ENCODE assay signal across 25 cellular contexts in genomic region chr10:95600158-95600557, GRCh38.
"Had no signal": no experiment of that assay in that cellular context is flagged by ENCODE, and none has a peak within 500 bp of the region (broad histone marks: within the 10 kb centered on the region; RNA-seq: fewer than 3 reads in every experiment).

No MANE protein-coding gene starts in this region.

- H3K9me3 ChIP-seq: left ventricle myocardium inferior, lower lobe of right lung, pancreas, spleen, stomach, thoracic aorta, transverse colon had no signal

- H3K4me1 ChIP-seq: lower lobe of right lung, pancreas had no signal

- H3K36me3 ChIP-seq: left ventricle myocardium inferior, thoracic aorta, transverse colon had no signal

- H3K27ac Mint-ChIP-seq: dendritic cell treated with granulocyte-macrophage colony-stimulating factor and Interleukin-4, amounts not matched to agents 40 ng/mL and 50 ng/mL, for 4 days; memory B cell; naive B cell; nephron; progenitor cell of endocrine pancreas had no signal

- ATAC-seq: heart left ventricle, lower lobe of right lung had no signal

- H3K36me3 Mint-ChIP-seq: memory B cell had no signal

- H3K4me3 ChIP-seq: heart left ventricle, left ventricle myocardium inferior, lower lobe of right lung, pancreas, spleen, stomach, thoracic aorta, transverse colon had no signal

- H3K4me3 Mint-ChIP-seq: dendritic cell treated with granulocyte-macrophage colony-stimulating factor and Interleukin-4, amounts not matched to agents 40 ng/mL and 50 ng/mL, for 4 days; memory B cell; naive B cell; nephron had no signal

- FAIRE-seq: colon, endothelial cell of umbilical vein, frontal cortex, pancreas had no signal

- H3K27me3 ChIP-seq: heart left ventricle, pancreas, stomach, transverse colon had no signal

- H3K27ac ChIP-seq: lower lobe of right lung, pancreas, spleen had no signal

- H3K9me3 Mint-ChIP-seq: dendritic cell treated with granulocyte-macrophage colony-stimulating factor and Interleukin-4, amounts not matched to agents 40 ng/mL and 50 ng/mL, for 4 days; memory B cell; naive B cell had no signal

- H3K27me3 Mint-ChIP-seq: dendritic cell treated with granulocyte-macrophage colony-stimulating factor and Interleukin-4, amounts not matched to agents 40 ng/mL and 50 ng/mL, for 4 days; memory B cell; progenitor cell of endocrine pancreas had no signal

- DNase-seq: heart left ventricle; hippocampal formation; islet precursor cell; left ventricle myocardium inferior; lower lobe of right lung; midbrain; naive B cell; occipital lobe; pancreas; retina; spleen; stimulated activated CD4-positive, alpha-beta T cell treated with anti-CD3 and anti-CD28 coated beads, Interleukin-15, amount 100 ng/mL, for 24 hours; stimulated activated CD4-positive, alpha-beta T cell treated with anti-CD3 and anti-CD28 coated beads, Interleukin-2, amount 100 ng/mL, for 24 hours; stimulated activated naive CD4-positive, alpha-beta T cell; stomach; substantia nigra; transverse colon had no signal
